Comparison of ENCODE assay signal across 7 cellular contexts in genomic region chr6:157756708-157757429, GRCh38.
DNase-seq lines count a peak whose midpoint lies in the region; TF ChIP-seq lines count a peak whose summit lies in the region.

No MANE protein-coding gene starts in this region.

- H3K4me3 Mint-ChIP-seq in activated naive CD4-positive, alpha-beta T cell treated with anti-CD3 and anti-CD28 coated beads, Interleukin-2, amount 50 U/mL, for 24 hours: peak overlapping the region; percentile 74

- H2BK120ac ChIP-seq in trophoblast cell (ENCODE audit: insufficient read depth, low read length, poor library complexity): peak overlapping the region; percentile 47

- H3K4me1 ChIP-seq in trophoblast cell (ENCODE audit: control insufficient read depth in 1 of 2, insufficient read depth in 2 of 2, low read length in 2 of 2) (peaks cover 4 to 18% of the 10 kb centered on the region in 2 experiments), tibial artery (peaks cover 4 to 43% (median 31%) of the 10 kb centered on the region in 4 donors)

- H4K91ac ChIP-seq in trophoblast cell (ENCODE audit: low read depth, low read length): no peak overlapping the region

- DNase-seq in GM13976 (ENCODE audit: low spot score) (peak; percentile 58), MV-4-11 (lab: John Stamatoyannopoulos, UW) (peak; percentile 61), SK-N-MC (ENCODE audit: low read depth, low spot score) (peak; percentile 28), glomerular visceral epithelial cell (ENCODE audit: extremely low spot score) (peak; percentile 92), trophoblast cell (peak; percentile 77 to 92), tibial artery (peak; percentile 92 to 94)

- no peaks in the 10 kb centered on the region for H3K79me2 ChIP-seq in trophoblast cell (ENCODE audit: control insufficient read depth, insufficient read depth, low read length, poor library complexity)

- H2AK5ac ChIP-seq in trophoblast cell (ENCODE audit: low read length): no peak overlapping the region

- H4K8ac ChIP-seq in trophoblast cell (ENCODE audit: low read depth, low read length): peak overlapping the region; percentile 3

- no peak overlapping the region for H3K23ac ChIP-seq in trophoblast cell (ENCODE audit: low read length)

- H3K36me3 Mint-ChIP-seq in activated naive CD4-positive, alpha-beta T cell treated with anti-CD3 and anti-CD28 coated beads, Interleukin-2, amount 50 U/mL, for 24 hours: peaks cover 9% of the 10 kb centered on the region

- peaks cover 8% of the 10 kb centered on the region for H3K79me1 ChIP-seq in trophoblast cell (ENCODE audit: low read length)

- no peak overlapping the region for H2BK5ac ChIP-seq in trophoblast cell (ENCODE audit: low read depth, low read length, poor library complexity)

- peak overlapping the region; percentile 99 for H3K27ac Mint-ChIP-seq in activated naive CD4-positive, alpha-beta T cell treated with anti-CD3 and anti-CD28 coated beads, Interleukin-2, amount 50 U/mL, for 24 hours

- H3K9ac ChIP-seq in SK-N-MC (ENCODE audit: insufficient read length) (no peak overlapping the region), trophoblast cell (ENCODE audit: low read length) (no peak overlapping the region)

- H3K27ac ChIP-seq in SK-N-MC (no peak overlapping the region), trophoblast cell (ENCODE audit: low read depth, low read length) (no peak overlapping the region), tibial artery (peak overlapping the region; percentile 61 to 65)

- in situ Hi-C loops in GM13976 (cut with MboI; ENCODE audit: low sequenced_read_pairs, unreplicated experiment): loop anchor here (5.0 kb wide), 1 partner anchor 120 kb away; no protein-coding TSS in a partner anchor

- WGBS in trophoblast cell (ENCODE audit: extremely low coverage, insufficient coverage, insufficient read length): no CpG with 5 or more reads among the region's 19 CpGs

- peak overlapping the region; percentile 24 for H3K4me2 ChIP-seq in trophoblast cell (ENCODE audit: low read length)

- H3K4me3 ChIP-seq in SK-N-MC (peak overlapping the region; percentile 60), trophoblast cell (ENCODE audit: low read depth, low read length) (no peak overlapping the region), tibial artery (peak overlapping the region in 1 of 2 donors; percentile 30)

- H3K27me3 ChIP-seq in trophoblast cell (ENCODE audit: insufficient read depth, low read length) (no peaks in the 10 kb centered on the region), tibial artery (no peaks in the 10 kb centered on the region)

- no peaks in the 10 kb centered on the region for H3K27me3 Mint-ChIP-seq in activated naive CD4-positive, alpha-beta T cell treated with anti-CD3 and anti-CD28 coated beads, Interleukin-2, amount 50 U/mL, for 24 hours

- H2BK12ac ChIP-seq in trophoblast cell (ENCODE audit: low read length): peak overlapping the region; percentile 39

- H3K9me3 Mint-ChIP-seq in activated naive CD4-positive, alpha-beta T cell treated with anti-CD3 and anti-CD28 coated beads, Interleukin-2, amount 50 U/mL, for 24 hours: peaks cover 4% of the 10 kb centered on the region

- no peak overlapping the region for H3K18ac ChIP-seq in trophoblast cell (ENCODE audit: low read length)

- H3K4ac ChIP-seq in trophoblast cell (ENCODE audit: low read depth, low read length): no peak overlapping the region

- no peaks in the 10 kb centered on the region for H3K9me3 ChIP-seq in SK-N-MC (ENCODE audit: low read depth, low read length)
- H3K9me3 ChIP-seq in trophoblast cell (ENCODE audit: insufficient read depth, low read depth, low read length): peaks cover 5% of the 10 kb centered on the region
- H3K9me3 ChIP-seq in tibial artery: no peaks in the 10 kb centered on the region

- no peak overlapping the region for H4K12ac ChIP-seq in trophoblast cell (ENCODE audit: low read depth, low read length)

- peaks cover 92% of the 10 kb centered on the region for H3K4me1 Mint-ChIP-seq in activated naive CD4-positive, alpha-beta T cell treated with anti-CD3 and anti-CD28 coated beads, Interleukin-2, amount 50 U/mL, for 24 hours

- TF ChIP-seq CTCF in GM13976 (IDR thresholded peaks at IDR 0.05; ENCODE audit: borderline replicate concordance, control extremely low read depth, extremely low read depth, insufficient read depth, missing control alignments) (peak; percentile 81), tibial artery (IDR thresholded peaks at IDR 0.05) (peak; percentile 84 to 93)

- peak overlapping the region; percentile 1 for H3K14ac ChIP-seq in trophoblast cell (ENCODE audit: low read length)

- H3K36me3 ChIP-seq in SK-N-MC (ENCODE audit: insufficient read depth, low read length) (no peaks in the 10 kb centered on the region), trophoblast cell (ENCODE audit: control insufficient read depth in 1 of 2, insufficient read depth in 2 of 2, low read length in 2 of 2) (no peaks in the 10 kb centered on the region), tibial artery (no peaks in the 10 kb centered on the region)

- no peak overlapping the region for H2AFZ ChIP-seq in trophoblast cell (ENCODE audit: insufficient read depth, low read length, poor library complexity)

- intact Hi-C loops in tibial artery (cut with DNase I; ENCODE audit: low total_unique reads): loop anchor here (5.0 to 10.0 kb wide), 2 partner anchors 115 to 318 kb away; no protein-coding TSS in a partner anchor

Comparison
In these comparisons a context has a peak if more than half of its experiments do, and no peak if none do; other contexts are left out.
1. DNase-seq: peak in every context shown above with its lines; median percentile 93 in tibial artery; 92 in glomerular visceral epithelial cell; 84 in trophoblast cell; 61 in MV-4-11; 58 in GM13976; 28 in SK-N-MC.
2. H3K27ac ChIP-seq: peak in tibial artery (2 of 2); none in SK-N-MC (single experiment) and trophoblast cell (single experiment).